ENCODE assay signal across 1 cellular context in the genomic region with DNA sequence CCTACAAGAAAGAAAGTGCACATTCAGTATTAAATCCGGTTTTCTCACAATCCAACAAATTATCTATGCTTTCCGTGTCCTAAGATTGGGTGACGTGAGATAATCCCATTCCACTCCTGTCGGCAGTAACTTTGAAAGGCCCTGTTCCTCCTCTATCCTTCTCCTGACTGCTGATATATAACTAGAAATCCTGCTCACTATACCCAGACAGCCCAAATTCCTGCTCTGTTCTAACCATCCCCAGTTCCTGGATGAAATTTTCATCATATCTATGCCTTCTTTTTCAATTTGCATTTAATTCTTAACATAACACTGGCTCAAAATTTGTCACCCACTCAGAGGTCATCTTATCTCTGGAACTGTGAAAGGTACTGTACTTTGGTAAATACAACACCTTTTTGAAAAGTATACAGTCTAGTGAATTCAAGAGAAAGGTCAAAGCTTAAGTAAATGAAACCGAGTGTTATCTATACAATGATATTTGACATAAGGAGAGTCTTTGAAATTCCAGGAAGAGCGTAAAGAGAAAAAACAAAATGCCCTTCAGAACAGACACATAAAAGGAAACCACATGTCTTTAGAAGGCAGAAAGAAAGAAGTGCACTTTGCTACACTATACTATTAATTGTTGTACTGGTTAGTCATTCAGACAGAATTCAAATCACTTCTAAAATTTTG.
TF ChIP-seq lines count a peak whose summit lies in the region.

No MANE protein-coding gene starts in this region.

TF ChIP-seq in HepG2, 621 proteins besides CTCF, POLR2A, EP300 and RAD21 (continued from another document and continues in another):
- TF ChIP-seq, protein P1, sequence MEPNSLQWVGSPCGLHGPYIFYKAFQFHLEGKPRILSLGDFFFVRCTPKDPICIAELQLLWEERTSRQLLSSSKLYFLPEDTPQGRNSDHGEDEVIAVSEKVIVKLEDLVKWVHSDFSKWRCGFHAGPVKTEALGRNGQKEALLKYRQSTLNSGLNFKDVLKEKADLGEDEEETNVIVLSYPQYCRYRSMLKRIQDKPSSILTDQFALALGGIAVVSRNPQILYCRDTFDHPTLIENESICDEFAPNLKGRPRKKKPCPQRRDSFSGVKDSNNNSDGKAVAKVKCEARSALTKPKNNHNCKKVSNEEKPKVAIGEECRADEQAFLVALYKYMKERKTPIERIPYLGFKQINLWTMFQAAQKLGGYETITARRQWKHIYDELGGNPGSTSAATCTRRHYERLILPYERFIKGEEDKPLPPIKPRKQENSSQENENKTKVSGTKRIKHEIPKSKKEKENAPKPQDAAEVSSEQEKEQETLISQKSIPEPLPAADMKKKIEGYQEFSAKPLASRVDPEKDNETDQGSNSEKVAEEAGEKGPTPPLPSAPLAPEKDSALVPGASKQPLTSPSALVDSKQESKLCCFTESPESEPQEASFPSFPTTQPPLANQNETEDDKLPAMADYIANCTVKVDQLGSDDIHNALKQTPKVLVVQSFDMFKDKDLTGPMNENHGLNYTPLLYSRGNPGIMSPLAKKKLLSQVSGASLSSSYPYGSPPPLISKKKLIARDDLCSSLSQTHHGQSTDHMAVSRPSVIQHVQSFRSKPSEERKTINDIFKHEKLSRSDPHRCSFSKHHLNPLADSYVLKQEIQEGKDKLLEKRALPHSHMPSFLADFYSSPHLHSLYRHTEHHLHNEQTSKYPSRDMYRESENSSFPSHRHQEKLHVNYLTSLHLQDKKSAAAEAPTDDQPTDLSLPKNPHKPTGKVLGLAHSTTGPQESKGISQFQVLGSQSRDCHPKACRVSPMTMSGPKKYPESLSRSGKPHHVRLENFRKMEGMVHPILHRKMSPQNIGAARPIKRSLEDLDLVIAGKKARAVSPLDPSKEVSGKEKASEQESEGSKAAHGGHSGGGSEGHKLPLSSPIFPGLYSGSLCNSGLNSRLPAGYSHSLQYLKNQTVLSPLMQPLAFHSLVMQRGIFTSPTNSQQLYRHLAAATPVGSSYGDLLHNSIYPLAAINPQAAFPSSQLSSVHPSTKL (CRISPR knock-in tag; IDR thresholded peaks at IDR 0.05) = peak; percentile 97
- TF ChIP-seq, protein P2, sequence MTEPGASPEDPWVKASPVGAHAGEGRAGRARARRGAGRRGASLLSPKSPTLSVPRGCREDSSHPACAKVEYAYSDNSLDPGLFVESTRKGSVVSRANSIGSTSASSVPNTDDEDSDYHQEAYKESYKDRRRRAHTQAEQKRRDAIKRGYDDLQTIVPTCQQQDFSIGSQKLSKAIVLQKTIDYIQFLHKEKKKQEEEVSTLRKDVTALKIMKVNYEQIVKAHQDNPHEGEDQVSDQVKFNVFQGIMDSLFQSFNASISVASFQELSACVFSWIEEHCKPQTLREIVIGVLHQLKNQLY (CRISPR knock-in tag; IDR thresholded peaks at IDR 0.05) = peak; percentile 39; the same call in 1 of the 2 replicates
- TF ChIP-seq, protein P3, sequence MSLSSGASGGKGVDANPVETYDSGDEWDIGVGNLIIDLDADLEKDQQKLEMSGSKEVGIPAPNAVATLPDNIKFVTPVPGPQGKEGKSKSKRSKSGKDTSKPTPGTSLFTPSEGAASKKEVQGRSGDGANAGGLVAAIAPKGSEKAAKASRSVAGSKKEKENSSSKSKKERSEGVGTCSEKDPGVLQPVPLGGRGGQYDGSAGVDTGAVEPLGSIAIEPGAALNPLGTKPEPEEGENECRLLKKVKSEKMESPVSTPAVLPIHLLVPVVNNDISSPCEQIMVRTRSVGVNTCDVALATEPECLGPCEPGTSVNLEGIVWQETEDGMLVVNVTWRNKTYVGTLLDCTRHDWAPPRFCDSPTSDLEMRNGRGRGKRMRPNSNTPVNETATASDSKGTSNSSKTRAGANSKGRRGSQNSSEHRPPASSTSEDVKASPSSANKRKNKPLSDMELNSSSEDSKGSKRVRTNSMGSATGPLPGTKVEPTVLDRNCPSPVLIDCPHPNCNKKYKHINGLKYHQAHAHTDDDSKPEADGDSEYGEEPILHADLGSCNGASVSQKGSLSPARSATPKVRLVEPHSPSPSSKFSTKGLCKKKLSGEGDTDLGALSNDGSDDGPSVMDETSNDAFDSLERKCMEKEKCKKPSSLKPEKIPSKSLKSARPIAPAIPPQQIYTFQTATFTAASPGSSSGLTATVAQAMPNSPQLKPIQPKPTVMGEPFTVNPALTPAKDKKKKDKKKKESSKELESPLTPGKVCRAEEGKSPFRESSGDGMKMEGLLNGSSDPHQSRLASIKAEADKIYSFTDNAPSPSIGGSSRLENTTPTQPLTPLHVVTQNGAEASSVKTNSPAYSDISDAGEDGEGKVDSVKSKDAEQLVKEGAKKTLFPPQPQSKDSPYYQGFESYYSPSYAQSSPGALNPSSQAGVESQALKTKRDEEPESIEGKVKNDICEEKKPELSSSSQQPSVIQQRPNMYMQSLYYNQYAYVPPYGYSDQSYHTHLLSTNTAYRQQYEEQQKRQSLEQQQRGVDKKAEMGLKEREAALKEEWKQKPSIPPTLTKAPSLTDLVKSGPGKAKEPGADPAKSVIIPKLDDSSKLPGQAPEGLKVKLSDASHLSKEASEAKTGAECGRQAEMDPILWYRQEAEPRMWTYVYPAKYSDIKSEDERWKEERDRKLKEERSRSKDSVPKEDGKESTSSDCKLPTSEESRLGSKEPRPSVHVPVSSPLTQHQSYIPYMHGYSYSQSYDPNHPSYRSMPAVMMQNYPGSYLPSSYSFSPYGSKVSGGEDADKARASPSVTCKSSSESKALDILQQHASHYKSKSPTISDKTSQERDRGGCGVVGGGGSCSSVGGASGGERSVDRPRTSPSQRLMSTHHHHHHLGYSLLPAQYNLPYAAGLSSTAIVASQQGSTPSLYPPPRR (CRISPR knock-in tag; IDR thresholded peaks at IDR 0.05; ENCODE audit: borderline replicate concordance) = peak; percentile 97
- TF ChIP-seq, protein P4, sequence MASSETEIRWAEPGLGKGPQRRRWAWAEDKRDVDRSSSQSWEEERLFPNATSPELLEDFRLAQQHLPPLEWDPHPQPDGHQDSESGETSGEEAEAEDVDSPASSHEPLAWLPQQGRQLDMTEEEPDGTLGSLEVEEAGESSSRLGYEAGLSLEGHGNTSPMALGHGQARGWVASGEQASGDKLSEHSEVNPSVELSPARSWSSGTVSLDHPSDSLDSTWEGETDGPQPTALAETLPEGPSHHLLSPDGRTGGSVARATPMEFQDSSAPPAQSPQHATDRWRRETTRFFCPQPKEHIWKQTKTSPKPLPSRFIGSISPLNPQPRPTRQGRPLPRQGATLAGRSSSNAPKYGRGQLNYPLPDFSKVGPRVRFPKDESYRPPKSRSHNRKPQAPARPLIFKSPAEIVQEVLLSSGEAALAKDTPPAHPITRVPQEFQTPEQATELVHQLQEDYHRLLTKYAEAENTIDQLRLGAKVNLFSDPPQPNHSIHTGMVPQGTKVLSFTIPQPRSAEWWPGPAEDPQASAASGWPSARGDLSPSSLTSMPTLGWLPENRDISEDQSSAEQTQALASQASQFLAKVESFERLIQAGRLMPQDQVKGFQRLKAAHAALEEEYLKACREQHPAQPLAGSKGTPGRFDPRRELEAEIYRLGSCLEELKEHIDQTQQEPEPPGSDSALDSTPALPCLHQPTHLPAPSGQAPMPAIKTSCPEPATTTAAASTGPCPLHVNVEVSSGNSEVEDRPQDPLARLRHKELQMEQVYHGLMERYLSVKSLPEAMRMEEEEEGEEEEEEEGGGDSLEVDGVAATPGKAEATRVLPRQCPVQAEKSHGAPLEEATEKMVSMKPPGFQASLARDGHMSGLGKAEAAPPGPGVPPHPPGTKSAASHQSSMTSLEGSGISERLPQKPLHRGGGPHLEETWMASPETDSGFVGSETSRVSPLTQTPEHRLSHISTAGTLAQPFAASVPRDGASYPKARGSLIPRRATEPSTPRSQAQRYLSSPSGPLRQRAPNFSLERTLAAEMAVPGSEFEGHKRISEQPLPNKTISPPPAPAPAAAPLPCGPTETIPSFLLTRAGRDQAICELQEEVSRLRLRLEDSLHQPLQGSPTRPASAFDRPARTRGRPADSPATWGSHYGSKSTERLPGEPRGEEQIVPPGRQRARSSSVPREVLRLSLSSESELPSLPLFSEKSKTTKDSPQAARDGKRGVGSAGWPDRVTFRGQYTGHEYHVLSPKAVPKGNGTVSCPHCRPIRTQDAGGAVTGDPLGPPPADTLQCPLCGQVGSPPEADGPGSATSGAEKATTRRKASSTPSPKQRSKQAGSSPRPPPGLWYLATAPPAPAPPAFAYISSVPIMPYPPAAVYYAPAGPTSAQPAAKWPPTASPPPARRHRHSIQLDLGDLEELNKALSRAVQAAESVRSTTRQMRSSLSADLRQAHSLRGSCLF (CRISPR knock-in tag; IDR thresholded peaks at IDR 0.05; ENCODE audit: borderline replicate concordance) = no peak
- TF ChIP-seq, protein P5, sequence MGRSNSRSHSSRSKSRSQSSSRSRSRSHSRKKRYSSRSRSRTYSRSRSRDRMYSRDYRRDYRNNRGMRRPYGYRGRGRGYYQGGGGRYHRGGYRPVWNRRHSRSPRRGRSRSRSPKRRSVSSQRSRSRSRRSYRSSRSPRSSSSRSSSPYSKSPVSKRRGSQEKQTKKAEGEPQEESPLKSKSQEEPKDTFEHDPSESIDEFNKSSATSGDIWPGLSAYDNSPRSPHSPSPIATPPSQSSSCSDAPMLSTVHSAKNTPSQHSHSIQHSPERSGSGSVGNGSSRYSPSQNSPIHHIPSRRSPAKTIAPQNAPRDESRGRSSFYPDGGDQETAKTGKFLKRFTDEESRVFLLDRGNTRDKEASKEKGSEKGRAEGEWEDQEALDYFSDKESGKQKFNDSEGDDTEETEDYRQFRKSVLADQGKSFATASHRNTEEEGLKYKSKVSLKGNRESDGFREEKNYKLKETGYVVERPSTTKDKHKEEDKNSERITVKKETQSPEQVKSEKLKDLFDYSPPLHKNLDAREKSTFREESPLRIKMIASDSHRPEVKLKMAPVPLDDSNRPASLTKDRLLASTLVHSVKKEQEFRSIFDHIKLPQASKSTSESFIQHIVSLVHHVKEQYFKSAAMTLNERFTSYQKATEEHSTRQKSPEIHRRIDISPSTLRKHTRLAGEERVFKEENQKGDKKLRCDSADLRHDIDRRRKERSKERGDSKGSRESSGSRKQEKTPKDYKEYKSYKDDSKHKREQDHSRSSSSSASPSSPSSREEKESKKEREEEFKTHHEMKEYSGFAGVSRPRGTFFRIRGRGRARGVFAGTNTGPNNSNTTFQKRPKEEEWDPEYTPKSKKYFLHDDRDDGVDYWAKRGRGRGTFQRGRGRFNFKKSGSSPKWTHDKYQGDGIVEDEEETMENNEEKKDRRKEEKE (IDR thresholded peaks at IDR 0.05) = no peak
- TF ChIP-seq NFYB (CRISPR knock-in tag; IDR thresholded peaks at IDR 0.05) = no peak
- TF ChIP-seq MYC (CRISPR knock-in tag; IDR thresholded peaks at IDR 0.05; ENCODE audit: borderline replicate concordance) = no peak
- no peak for TF ChIP-seq ZNF543 (CRISPR knock-in tag; IDR thresholded peaks at IDR 0.05)
- no peak for TF ChIP-seq ZNF546 (CRISPR knock-in tag; conservative IDR thresholded peaks at IDR 0.05)
- TF ChIP-seq GLI4 (CRISPR knock-in tag; IDR thresholded peaks at IDR 0.05; ENCODE audit: borderline replicate concordance) = no peak
- TF ChIP-seq SNRNP70 (IDR thresholded peaks at IDR 0.05; ENCODE audit: low read depth, low read length) = no peak
- TF ChIP-seq, protein P6, sequence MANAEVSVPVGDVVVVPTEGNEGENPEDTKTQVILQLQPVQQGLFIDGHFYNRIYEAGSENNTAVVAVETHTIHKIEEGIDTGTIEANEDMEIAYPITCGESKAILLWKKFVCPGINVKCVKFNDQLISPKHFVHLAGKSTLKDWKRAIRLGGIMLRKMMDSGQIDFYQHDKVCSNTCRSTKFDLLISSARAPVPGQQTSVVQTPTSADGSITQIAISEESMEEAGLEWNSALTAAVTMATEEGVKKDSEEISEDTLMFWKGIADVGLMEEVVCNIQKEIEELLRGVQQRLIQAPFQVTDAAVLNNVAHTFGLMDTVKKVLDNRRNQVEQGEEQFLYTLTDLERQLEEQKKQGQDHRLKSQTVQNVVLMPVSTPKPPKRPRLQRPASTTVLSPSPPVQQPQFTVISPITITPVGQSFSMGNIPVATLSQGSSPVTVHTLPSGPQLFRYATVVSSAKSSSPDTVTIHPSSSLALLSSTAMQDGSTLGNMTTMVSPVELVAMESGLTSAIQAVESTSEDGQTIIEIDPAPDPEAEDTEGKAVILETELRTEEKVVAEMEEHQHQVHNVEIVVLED (CRISPR knock-in tag; IDR thresholded peaks at IDR 0.05; ENCODE audit: borderline replicate concordance) = no peak; the same call in 1 of the 2 replicates
- TF ChIP-seq ZNF652 (CRISPR knock-in tag; IDR thresholded peaks at IDR 0.05; ENCODE audit: borderline replicate concordance, low read depth) = no peak
- TF ChIP-seq, protein P7, sequence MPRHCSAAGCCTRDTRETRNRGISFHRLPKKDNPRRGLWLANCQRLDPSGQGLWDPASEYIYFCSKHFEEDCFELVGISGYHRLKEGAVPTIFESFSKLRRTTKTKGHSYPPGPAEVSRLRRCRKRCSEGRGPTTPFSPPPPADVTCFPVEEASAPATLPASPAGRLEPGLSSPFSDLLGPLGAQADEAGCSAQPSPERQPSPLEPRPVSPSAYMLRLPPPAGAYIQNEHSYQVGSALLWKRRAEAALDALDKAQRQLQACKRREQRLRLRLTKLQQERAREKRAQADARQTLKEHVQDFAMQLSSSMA (CRISPR knock-in tag; IDR thresholded peaks at IDR 0.05) = no peak
- TF ChIP-seq SOX6 (IDR thresholded peaks at IDR 0.05) = no peak
- TF ChIP-seq SOX6 (CRISPR knock-in tag; IDR thresholded peaks at IDR 0.05) = peak; percentile 93
- no peak for TF ChIP-seq ZNF30 (CRISPR knock-in tag; IDR thresholded peaks at IDR 0.05)
- no peak; the same call in 1 of the 2 replicates for TF ChIP-seq JUNB (CRISPR knock-in tag; IDR thresholded peaks at IDR 0.05; ENCODE audit: borderline replicate concordance)
- TF ChIP-seq ZNF337 (CRISPR knock-in tag; IDR thresholded peaks at IDR 0.05; ENCODE audit: borderline replicate concordance, low read depth) = no peak
- no peak for TF ChIP-seq AHR (CRISPR knock-in tag; IDR thresholded peaks at IDR 0.05)
- TF ChIP-seq ISL2 (CRISPR knock-in tag; IDR thresholded peaks at IDR 0.05) = peak; percentile 99
- TF ChIP-seq NFATC3 (CRISPR knock-in tag; IDR thresholded peaks at IDR 0.05) = no peak
- TF ChIP-seq ZNF570 (CRISPR knock-in tag; IDR thresholded peaks at IDR 0.05; ENCODE audit: borderline replicate concordance) = no peak
- TF ChIP-seq ZNF329 (CRISPR knock-in tag; IDR thresholded peaks at IDR 0.05; ENCODE audit: low read depth) = no peak
- TF ChIP-seq SNAPC2 (CRISPR knock-in tag; IDR thresholded peaks at IDR 0.05) = no peak
- TF ChIP-seq SKI (IDR thresholded peaks at IDR 0.05; ENCODE audit: partially characterized antibody) = peak; percentile 81
- 0 out of 2 replicates have a peak, but pooled peaks have one; percentile 48 for TF ChIP-seq KAT8 (CRISPR knock-in tag; IDR thresholded peaks at IDR 0.05)
- TF ChIP-seq KDM1A (CRISPR knock-in tag; IDR thresholded peaks at IDR 0.05) = no peak
- no peak for TF ChIP-seq PAF1 (CRISPR knock-in tag; IDR thresholded peaks at IDR 0.05)
- TF ChIP-seq, protein P8, sequence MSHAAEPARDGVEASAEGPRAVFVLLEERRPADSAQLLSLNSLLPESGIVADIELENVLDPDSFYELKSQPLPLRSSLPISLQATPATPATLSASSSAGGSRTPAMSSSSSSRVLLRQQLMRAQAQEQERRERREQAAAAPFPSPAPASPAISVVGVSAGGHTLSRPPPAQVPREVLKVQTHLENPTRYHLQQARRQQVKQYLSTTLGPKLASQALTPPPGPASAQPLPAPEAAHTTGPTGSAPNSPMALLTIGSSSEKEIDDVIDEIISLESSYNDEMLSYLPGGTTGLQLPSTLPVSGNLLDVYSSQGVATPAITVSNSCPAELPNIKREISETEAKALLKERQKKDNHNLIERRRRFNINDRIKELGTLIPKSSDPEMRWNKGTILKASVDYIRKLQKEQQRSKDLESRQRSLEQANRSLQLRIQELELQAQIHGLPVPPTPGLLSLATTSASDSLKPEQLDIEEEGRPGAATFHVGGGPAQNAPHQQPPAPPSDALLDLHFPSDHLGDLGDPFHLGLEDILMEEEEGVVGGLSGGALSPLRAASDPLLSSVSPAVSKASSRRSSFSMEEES (CRISPR knock-in tag; IDR thresholded peaks at IDR 0.05) = peak; percentile 66; the same call in 1 of the 2 replicates
- no peak for TF ChIP-seq FIP1L1 (IDR thresholded peaks at IDR 0.05; ENCODE audit: borderline replicate concordance, insufficient read depth, low read depth, low read length)
- 0 out of 2 replicates have a peak, but pooled peaks have one; percentile 37 for TF ChIP-seq ZBTB7B (CRISPR knock-in tag; IDR thresholded peaks at IDR 0.05)
- TF ChIP-seq NR2F6 (IDR thresholded peaks at IDR 0.05) = peak; percentile 100
- TF ChIP-seq NR2F6 (CRISPR knock-in tag; IDR thresholded peaks at IDR 0.05) = peak; percentile 99
